1 cellular context compared by ENCODE assay signal in genomic region chr19:50005428-50005827, GRCh38.
TF ChIP-seq lines count a peak whose summit lies in the region.

No MANE protein-coding gene starts in this region.

TF ChIP-seq in GM12878, 131 proteins besides CTCF, POLR2A, EP300 and RAD21 (continued from another document):
- no peak for TF ChIP-seq NKRF (conservative IDR thresholded peaks at IDR 0.05)
- no peak for TF ChIP-seq CUX1 (IDR thresholded peaks at IDR 0.05; ENCODE audit: insufficient replicate concordance, low read depth, low read length)
- no peak for TF ChIP-seq SMAD1 (IDR thresholded peaks at IDR 0.05; ENCODE audit: low read depth, partially characterized antibody)
- no peak for TF ChIP-seq POLR2AphosphoS5 (IDR thresholded peaks at IDR 0.05; ENCODE audit: low read length)
- peak; percentile 67 for TF ChIP-seq RUNX3 (IDR thresholded peaks at IDR 0.05; ENCODE audit: low read length)
- TF ChIP-seq BCL11A (IDR thresholded peaks at IDR 0.05; ENCODE audit: low read depth, low read length): peak; percentile 74
TF ChIP-seq in GM12878: peak in this region for 10.
